Comparison of ENCODE assay signal across 10 cellular contexts in the genomic region with DNA sequence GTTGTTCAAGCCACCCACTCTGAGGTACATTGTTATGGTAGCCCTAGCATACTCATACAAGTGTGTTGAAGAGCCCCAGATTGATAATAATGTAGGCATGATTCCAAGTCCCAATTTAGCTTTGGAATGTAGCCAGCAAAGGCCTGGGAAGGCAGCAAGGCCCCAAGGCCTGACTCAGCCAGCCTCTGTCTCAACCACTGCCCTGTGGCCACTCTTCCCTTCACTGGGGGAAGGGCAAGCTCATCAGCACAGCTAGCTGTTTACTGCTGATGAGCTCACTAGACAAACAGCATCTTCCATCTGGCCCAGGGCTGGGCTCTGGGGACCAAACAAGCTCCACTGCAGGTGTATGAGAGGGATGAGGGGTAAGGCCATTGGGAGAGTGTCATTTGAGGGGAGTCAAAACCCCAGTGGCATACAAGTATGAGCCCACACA. TPM values are rescaled to one million over a fixed set of nuclear protein-coding genes. Genes with fewer than 3 reads are reported as not detected.
A peak's percentile ranks its signal among the peaks of the same experiment; 100 is the strongest.
DNase-seq lines count a peak whose midpoint lies in the region; ATAC-seq, FAIRE-seq and TF ChIP-seq lines count a peak whose summit lies in the region.
"Had no signal": no experiment of that assay in that cellular context is flagged by ENCODE, and none has a peak within 500 bp of the region (broad histone marks: within the 10 kb centered on the region; RNA-seq: fewer than 3 reads in every experiment).

No MANE protein-coding gene starts in this region.

- no peaks in the 10 kb centered on the region for H3K9me2 ChIP-seq in SK-N-SH

- H4K20me1 ChIP-seq in SK-N-SH (ENCODE audit: insufficient read depth): no peaks in the 10 kb centered on the region

- no peak overlapping the region for H3K27ac Mint-ChIP-seq in progenitor cell of endocrine pancreas
- H3K27ac Mint-ChIP-seq: activated CD4-positive, alpha-beta T cell treated with anti-CD3 and anti-CD28 coated beads, Interleukin-2, amount 10 ng/mL, durations not matched to agents 7 days and 5 days; stimulated activated memory B cell treated with anti-CD40 and anti-IgM and Interleukin-4, amounts not matched to agents 10 μg/mL and 1 μg/mL and 100 μg/mL, for 72 hours had no signal

- H3K4me3 Mint-ChIP-seq in progenitor cell of endocrine pancreas (ENCODE audit: low read depth): no peak overlapping the region
- H3K4me3 Mint-ChIP-seq: activated CD4-positive, alpha-beta T cell treated with anti-CD3 and anti-CD28 coated beads, Interleukin-2, amount 10 ng/mL, durations not matched to agents 7 days and 5 days; stimulated activated memory B cell treated with anti-CD40 and anti-IgM and Interleukin-4, amounts not matched to agents 10 μg/mL and 1 μg/mL and 100 μg/mL, for 72 hours had no signal

- no peak overlapping the region for H2AFZ ChIP-seq in SK-N-SH (ENCODE audit: low read depth)

- no TSS peak for BruUV-seq in A673 (replicated peaks; lab: Mats Ljungman, UMichigan)

- peak; percentile 69 to 86; a peak in 2 of 4 replicates for TF ChIP-seq EP300 in SK-N-SH (IDR thresholded peaks at IDR 0.05; ENCODE audit: borderline replicate concordance in 1 of 2, low read depth in 1 of 2, low read length in 1 of 2)

- TF ChIP-seq CTCF in A673 (conservative IDR thresholded peaks at IDR 0.05; ENCODE audit: low read depth, low read length): no peak
- TF ChIP-seq CTCF in SK-N-SH (IDR thresholded peaks at IDR 0.05): no peak
- no peak for TF ChIP-seq CTCF in cardiac muscle cell (IDR thresholded peaks at IDR 0.05; ENCODE audit: low read depth, low read length)
- TF ChIP-seq CTCF in progenitor cell of endocrine pancreas (IDR thresholded peaks at IDR 0.05; ENCODE audit: unreplicated experiment): no peak

- H3K4me2 ChIP-seq in SK-N-SH: 0 out of 2 replicates have a peak overlapping the region, but pooled peaks have one; percentile 8

- H3K9me3 Mint-ChIP-seq in progenitor cell of endocrine pancreas (ENCODE audit: low read depth): no peaks in the 10 kb centered on the region
- H3K9me3 Mint-ChIP-seq: activated CD4-positive, alpha-beta T cell treated with anti-CD3 and anti-CD28 coated beads, Interleukin-2, amount 10 ng/mL, durations not matched to agents 7 days and 5 days; stimulated activated memory B cell treated with anti-CD40 and anti-IgM and Interleukin-4, amounts not matched to agents 10 μg/mL and 1 μg/mL and 100 μg/mL, for 72 hours had no signal

- POLR2A ChIA-PET in A673 (lab: Charles Lee; ENCODE audit: low non-redundant PET) (no interaction called here), SK-N-SH (lab: Yijun Ruan, JAX) (interaction anchor here (1.3 to 1.4 kb wide), 2 partner anchors 20 to 24 kb away, joined by 5 to 6 read pairs; a partner anchor contains a TSS)

- peak; percentile 66 for FAIRE-seq in HTR-8/SVneo (lab: Jason Lieb, UNC)

- no peak overlapping the region for H3K27ac ChIP-seq in A673 (ENCODE audit: low read depth, low read length, poor library complexity, severe bottlenecking)
- peak overlapping the region; percentile 84 to 90 for H3K27ac ChIP-seq in SK-N-SH (ENCODE audit: low read depth in 2 of 2, low read length in 1 of 2)
- peak overlapping the region; percentile 85 for H3K27ac ChIP-seq in cardiac muscle cell

- H3K27me3 ChIP-seq in A673 (replicated peaks; ENCODE audit: insufficient read depth, low read depth, low read length, poor library complexity): no peaks in the 10 kb centered on the region
- no peaks in the 10 kb centered on the region for H3K27me3 ChIP-seq in SK-N-SH (ENCODE audit: insufficient read depth)
- H3K27me3 ChIP-seq in cardiac muscle cell: peaks cover 29% of the 10 kb centered on the region

- H3K79me2 ChIP-seq in SK-N-SH (ENCODE audit: insufficient read depth): no peaks in the 10 kb centered on the region

- no peaks in the 10 kb centered on the region for H3K27me3 Mint-ChIP-seq in progenitor cell of endocrine pancreas
- H3K27me3 Mint-ChIP-seq: stimulated activated memory B cell treated with anti-CD40 and anti-IgM and Interleukin-4, amounts not matched to agents 10 μg/mL and 1 μg/mL and 100 μg/mL, for 72 hours had no signal

- peaks cover 10% of the 10 kb centered on the region for H3F3A ChIP-seq in SK-N-SH (replicated peaks; ENCODE audit: insufficient read depth)

- H3K9me3 ChIP-seq in A673 (ENCODE audit: low read depth, low read length, poor library complexity, severe bottlenecking) (no peaks in the 10 kb centered on the region), SK-N-SH (no peaks in the 10 kb centered on the region), cardiac muscle cell (ENCODE audit: low read depth) (no peaks in the 10 kb centered on the region)

- H3K4me1 ChIP-seq in A673 (ENCODE audit: insufficient read depth, low read length, poor library complexity, severe bottlenecking): peaks cover 7% of the 10 kb centered on the region
- peaks cover 12 to 23% of the 10 kb centered on the region in 2 experiments for H3K4me1 ChIP-seq in SK-N-SH (ENCODE audit: control insufficient read depth in 1 of 2, insufficient read depth in 2 of 2, low read depth in 1 of 2, low read length in 1 of 2)
- peaks cover 15% of the 10 kb centered on the region for H3K4me1 ChIP-seq in cardiac muscle cell (ENCODE audit: low read depth)

- intact Hi-C loops in A673 (cut with micrococcal nuclease; ENCODE audit: unreplicated experiment): no loop called here

- H3K36me3 Mint-ChIP-seq in progenitor cell of endocrine pancreas (ENCODE audit: insufficient read depth): no peaks in the 10 kb centered on the region
- H3K36me3 Mint-ChIP-seq: stimulated activated memory B cell treated with anti-CD40 and anti-IgM and Interleukin-4, amounts not matched to agents 10 μg/mL and 1 μg/mL and 100 μg/mL, for 72 hours had no signal

- H3K4me3 ChIP-seq in A673 (ENCODE audit: low read depth, low read length, poor library complexity, severe bottlenecking) (no peak overlapping the region), SK-N-SH (ENCODE audit: low read depth in 2 of 2, low read length in 1 of 2) (no peak overlapping the region), cardiac muscle cell (no peak overlapping the region)

- peaks cover 19% of the 10 kb centered on the region for H3K4me1 Mint-ChIP-seq in progenitor cell of endocrine pancreas (ENCODE audit: low read depth)

- no peak overlapping the region for H3K9ac ChIP-seq in SK-N-SH

- peak; percentile 21 for DNase-seq in A673 (ENCODE audit: low spot score)
- peak; percentile 65 for DNase-seq in HTR-8/SVneo (ENCODE audit: insufficient read length, low spot score)
- DNase-seq in SK-N-SH: peak; percentile 82
- peak; percentile 84 to 95 for DNase-seq in cardiac muscle cell (ENCODE audit: low read depth in 1 of 2, low spot score in 1 of 2)
- DNase-seq in HuH-7.5 (ENCODE audit: low spot score): no peak
- no peak for DNase-seq in effector CD8-positive, alpha-beta T cell (lab: John Stamatoyannopoulos, UW)
- no peak for DNase-seq in progenitor cell of endocrine pancreas (ENCODE audit: low spot score, unreplicated experiment)
- DNase-seq: activated CD4-positive, alpha-beta T cell treated with anti-CD3 and anti-CD28 coated beads, Interleukin-2, amount 10 ng/mL, durations not matched to agents 7 days and 5 days had no signal

- CTCF ChIA-PET in A673 (lab: Charles Lee): no interaction called here
- CTCF ChIA-PET in SK-N-SH (lab: Yijun Ruan, JAX): interaction anchor here (1.0 to 7.5 kb wide), 5 partner anchors 8 to 25 kb away, joined by 3 to 78 read pairs (median 4); a partner anchor contains a TSS

- TF ChIP-seq RAD21 in SK-N-SH (IDR thresholded peaks at IDR 0.05; ENCODE audit: low read length): peak; percentile 27; the same call in 1 of the 2 replicates

- ATAC-seq in GM21723 (IDR thresholded peaks at IDR 0.05; ENCODE audit: unreplicated experiment): no peak
- ATAC-seq: stimulated activated memory B cell treated with anti-CD40 and anti-IgM and Interleukin-4, amounts not matched to agents 10 μg/mL and 1 μg/mL and 100 μg/mL, for 72 hours had no signal

- H3K36me3 ChIP-seq in A673 (ENCODE audit: insufficient read depth, low read length, poor library complexity, severe bottlenecking) (no peaks in the 10 kb centered on the region), SK-N-SH (replicated peaks in 1 of 2; ENCODE audit: control insufficient read depth in 1 of 2, insufficient read depth in 2 of 2, low read length in 1 of 2) (no peaks in the 10 kb centered on the region), cardiac muscle cell (no peaks in the 10 kb centered on the region)

TF ChIP-seq in SK-N-SH, 30 proteins besides CTCF, POLR2A, EP300 and RAD21 (continues in another document):
- TF ChIP-seq YY1 (IDR thresholded peaks at IDR 0.05; ENCODE audit: low read depth) (no peak), SMC3 (IDR thresholded peaks at IDR 0.05; ENCODE audit: low read depth, low read length) (no peak), RXRA (IDR thresholded peaks at IDR 0.05; ENCODE audit: borderline replicate concordance, low read depth) (peak; percentile 82; the same call in 1 of the 2 replicates)
- TF ChIP-seq, protein P1, sequence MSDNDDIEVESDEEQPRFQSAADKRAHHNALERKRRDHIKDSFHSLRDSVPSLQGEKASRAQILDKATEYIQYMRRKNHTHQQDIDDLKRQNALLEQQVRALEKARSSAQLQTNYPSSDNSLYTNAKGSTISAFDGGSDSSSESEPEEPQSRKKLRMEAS (IDR thresholded peaks at IDR 0.05; ENCODE audit: low read depth): peak; percentile 63

RNA-seq across cellular contexts. Expression of a gene that starts 2.1 kb away (rescaled TPM):
- 0.17 and 0.28 TPM in 2 replicates for total RNA-seq in A673 (2021)
- polyA plus RNA-seq in SK-N-SH (2012; rRNA removed): 0.94 and 1.6 TPM in 2 replicates
- polyA plus RNA-seq in SK-N-SH (2012; cell fraction: cytosol; rRNA removed): 0.77 and 1.0 TPM in 2 replicates
- polyA plus RNA-seq in SK-N-SH (2012; cell fraction: nucleus; rRNA removed): 1.6 and 3.0 TPM in 2 replicates
- total RNA-seq in cardiac muscle cell: 1.4 and 2.6 TPM in 2 replicates
- 1.9 TPM in 1 of 2 replicates, not detected in the other for polyA plus RNA-seq in cardiac muscle cell
- 19.6 and 23.4 TPM in 2 replicates for total RNA-seq in progenitor cell of endocrine pancreas
- total RNA-seq: activated CD4-positive, alpha-beta T cell treated with anti-CD3 and anti-CD28 coated beads, Interleukin-2, amount 10 ng/mL, durations not matched to agents 7 days and 5 days had no signal

RNA-seq across cellular contexts. Expression of a gene that starts 19.7 kb away (rescaled TPM):
- total RNA-seq in A673 (2021) (8.9 and 11.5 TPM in 2 replicates), cardiac muscle cell (3.5 and 5.4 TPM in 2 replicates), progenitor cell of endocrine pancreas (7.4 and 7.8 TPM in 2 replicates)
- polyA plus RNA-seq in SK-N-SH (2012; rRNA removed) (6.3 and 9.3 TPM in 2 replicates), cardiac muscle cell (3.1 and 3.5 TPM in 2 replicates)
- 6.3 and 7.1 TPM in 2 replicates for polyA plus RNA-seq in SK-N-SH (2012; cell fraction: cytosol; rRNA removed)
- polyA plus RNA-seq in SK-N-SH (2012; cell fraction: nucleus; rRNA removed): 8.9 and 16.0 TPM in 2 replicates

RNA-seq across cellular contexts. Expression of a gene that starts 23.7 kb away (rescaled TPM):
- total RNA-seq in A673 (2021) (4.2 and 5.0 TPM in 2 replicates), cardiac muscle cell (2.1 and 3.6 TPM in 2 replicates), progenitor cell of endocrine pancreas (2.5 and 3.1 TPM in 2 replicates)
- polyA plus RNA-seq in SK-N-SH (2012; rRNA removed) (1.5 and 2.1 TPM in 2 replicates), cardiac muscle cell (2.9 and 4.4 TPM in 2 replicates)
- 1.7 and 1.9 TPM in 2 replicates for polyA plus RNA-seq in SK-N-SH (2012; cell fraction: cytosol; rRNA removed)
- polyA plus RNA-seq in SK-N-SH (2012; cell fraction: nucleus; rRNA removed): 1.4 and 2.2 TPM in 2 replicates

RNA-seq across cellular contexts. Expression of a gene that starts 52.2 kb away (rescaled TPM):
- total RNA-seq in A673 (2021): 1.2 and 1.6 TPM in 2 replicates
- 0.31 and 0.60 TPM in 2 replicates for polyA plus RNA-seq in SK-N-SH (2012; rRNA removed)
- 0.27 and 0.39 TPM in 2 replicates for polyA plus RNA-seq in SK-N-SH (2012; cell fraction: cytosol; rRNA removed)
- 1.0 and 1.1 TPM in 2 replicates for polyA plus RNA-seq in SK-N-SH (2012; cell fraction: nucleus; rRNA removed)
- total RNA-seq in cardiac muscle cell: 0.11 and 1.3 TPM in 2 replicates
- 0.74 and 0.99 TPM in 2 replicates for polyA plus RNA-seq in cardiac muscle cell
- not detected in 2 replicates for total RNA-seq in progenitor cell of endocrine pancreas

Comparison
In these comparisons a context has a peak if more than half of its experiments do, and no peak if none do; other contexts are left out.
1. DNase-seq: peak in A673 (single experiment), HTR-8/SVneo (single experiment), SK-N-SH (single experiment) and cardiac muscle cell (2 of 2); none in HuH-7.5 (single experiment), effector CD8-positive, alpha-beta T cell (single experiment) and progenitor cell of endocrine pancreas (single experiment).